Comparison of ENCODE assay signal across 25 cellular contexts in the genomic region with DNA sequence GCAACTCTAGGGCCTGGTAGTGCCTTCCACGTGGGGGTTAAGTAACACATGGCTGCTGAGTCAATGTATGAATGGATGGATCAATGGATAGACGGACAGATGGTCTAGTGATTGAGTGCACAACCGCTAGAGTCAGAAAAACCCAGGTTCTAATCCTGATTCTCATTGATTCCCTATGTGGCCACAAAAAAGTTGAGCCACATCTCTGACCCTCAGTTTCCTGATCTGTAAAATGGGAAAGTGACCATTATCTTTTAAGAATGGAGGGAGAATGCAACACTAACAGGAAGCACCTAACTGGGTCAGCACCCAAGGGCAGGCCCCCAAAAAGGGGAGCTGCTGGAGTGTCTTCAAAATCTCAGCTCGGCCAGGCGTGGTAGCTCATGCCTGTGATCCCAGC. TPM values are rescaled to one million over a fixed set of nuclear protein-coding genes. Genes with fewer than 3 reads are reported as not detected.
DNase-seq lines count a peak whose midpoint lies in the region; ATAC-seq lines count a peak whose summit lies in the region.
"Had no signal": no experiment of that assay in that cellular context is flagged by ENCODE, and none has a peak within 500 bp of the region (broad histone marks: within the 10 kb centered on the region; RNA-seq: fewer than 3 reads in every experiment).

No MANE protein-coding gene starts in this region.

- H3K27ac Mint-ChIP-seq in T-helper 2 cell treated with Interferon-gamma antibody and Interleukin-4, amounts not matched to agents 5 μg/mL and 100 μg/mL, for 36 hours = peak overlapping the region; percentile 26
- H3K27ac Mint-ChIP-seq in CD4-positive, CD25-positive, alpha-beta regulatory T cell = peak overlapping the region in 1 of 3 donors; percentile 97
- H3K27ac Mint-ChIP-seq in activated T-helper 2 cell treated with anti-CD3 and anti-CD28 coated beads, Interferon-gamma antibody, Interleukin-2, Interleukin-4, amounts not matched to agents 10 μg/mL and 5 μg/mL and 100 μg/mL, durations not matched to agents 14 hours and 24 hours and 36 hours = no peak overlapping the region
- no peak overlapping the region for H3K27ac Mint-ChIP-seq in natural killer cell treated with Interleukin-12 subunit alpha and Interleukin-12 subunit beta and Interleukin-15 and Interleukin-18, amount 100 ng/mL, for 72 hours
- peak overlapping the region in 1 of 6 donors; percentile 45 for H3K27ac Mint-ChIP-seq in immature natural killer cell
- H3K27ac Mint-ChIP-seq: WTC11 had no signal

- H3K27ac ChIP-seq in CD4-positive, CD25-positive, alpha-beta regulatory T cell (ENCODE audit: insufficient read depth, low read length, poor library complexity, severe bottlenecking) = no peak overlapping the region
- H3K27ac ChIP-seq: left ventricle myocardium inferior, SJCRH30, upper lobe of left lung had no signal

- H3K36me3 ChIP-seq in CD4-positive, CD25-positive, alpha-beta regulatory T cell (ENCODE audit: control insufficient read depth, insufficient read depth, low read length) = peaks cover 61% of the 10 kb centered on the region

- no peaks in the 10 kb centered on the region for H3K9me3 ChIP-seq in CD4-positive, CD25-positive, alpha-beta regulatory T cell (ENCODE audit: control insufficient read depth in 2 of 2, low read length in 2 of 2)
- H3K9me3 ChIP-seq: left ventricle myocardium inferior, SJCRH30, upper lobe of left lung had no signal

- DNase-seq in T-helper 2 cell treated with Interferon-gamma antibody and Interleukin-4, amounts not matched to agents 5 μg/mL and 100 μg/mL, for 36 hours (ENCODE audit: low spot score) = no peak
- DNase-seq in T-helper 2 cell (no peak), NCI-H2171 treated with DMSO at 0.1 percent for 48 hours (lab: John Stamatoyannopoulos, UW) (no peak), immature natural killer cell (no peak)
- DNase-seq in CD4-positive, CD25-positive, alpha-beta regulatory T cell = no peak
- DNase-seq in activated T-helper 2 cell treated with anti-CD3 and anti-CD28 coated beads, Interferon-gamma antibody, Interleukin-2, Interleukin-4, amounts not matched to agents 10 μg/mL and 5 μg/mL and 100 μg/mL, durations not matched to agents 14 hours and 24 hours and 36 hours (ENCODE audit: low spot score) = no peak
- DNase-seq in natural killer cell treated with Interleukin-12 subunit alpha and Interleukin-12 subunit beta and Interleukin-15 and Interleukin-18, amount 100 ng/mL, for 72 hours (ENCODE audit: low spot score) = no peak
- DNase-seq: 8988T; activated CD4-positive, alpha-beta T cell treated with anti-CD3 and anti-CD28 coated beads, Interleukin-2, amount 50 U/mL, for 48 hours; CD4-positive, alpha-beta memory T cell; central memory CD4-positive, alpha-beta T cell; cortex of kidney; effector memory CD8-positive, alpha-beta T cell; GOT3; left ventricle myocardium inferior; NCI-H1048; NCI-H446 treated with DMSO at 0.1 percent for 48 hours; RPMI8226; SJCRH30; stimulated activated CD4-positive, alpha-beta T cell treated with anti-CD3 and anti-CD28 coated beads, Interleukin-15, amount 100 ng/mL, for 24 hours; substantia nigra; upper lobe of left lung had no signal

- no peak overlapping the region for H3K4me3 ChIP-seq in CD4-positive, CD25-positive, alpha-beta regulatory T cell (ENCODE audit: low read depth, low read length)
- H3K4me3 ChIP-seq: left ventricle myocardium inferior, SJCRH30, upper lobe of left lung had no signal

- H3K27me3 Mint-ChIP-seq in T-helper 2 cell treated with Interferon-gamma antibody and Interleukin-4, amounts not matched to agents 5 μg/mL and 100 μg/mL, for 36 hours (ENCODE audit: low read depth) = peaks cover 5% of the 10 kb centered on the region
- peaks cover 6% of the 10 kb centered on the region for H3K27me3 Mint-ChIP-seq in CD4-positive, CD25-positive, alpha-beta regulatory T cell
- H3K27me3 Mint-ChIP-seq in activated T-helper 2 cell treated with anti-CD3 and anti-CD28 coated beads, Interferon-gamma antibody, Interleukin-2, Interleukin-4, amounts not matched to agents 10 μg/mL and 5 μg/mL and 100 μg/mL, durations not matched to agents 14 hours and 24 hours and 36 hours (ENCODE audit: low read depth) = no peaks in the 10 kb centered on the region
- H3K27me3 Mint-ChIP-seq in natural killer cell treated with Interleukin-12 subunit alpha and Interleukin-12 subunit beta and Interleukin-15 and Interleukin-18, amount 100 ng/mL, for 72 hours = no peaks in the 10 kb centered on the region
- peaks cover 2 to 12% (median 4%) of the 10 kb centered on the region in 3 donors for H3K27me3 Mint-ChIP-seq in immature natural killer cell (ENCODE audit: low read depth in 3 of 3)
- H3K27me3 Mint-ChIP-seq: CD4-positive, alpha-beta memory T cell; effector memory CD8-positive, alpha-beta T cell had no signal

- no peak for ATAC-seq in CD4-positive, CD25-positive, alpha-beta regulatory T cell (ENCODE audit: low read depth in 2 of 2)
- ATAC-seq in natural killer cell treated with Interleukin-12 subunit alpha and Interleukin-12 subunit beta and Interleukin-15 and Interleukin-18, amount 100 ng/mL, for 72 hours = no peak
- no peak for ATAC-seq in HG03025 (IDR thresholded peaks at IDR 0.05; ENCODE audit: low FRiP score, unreplicated experiment)
- ATAC-seq: effector memory CD8-positive, alpha-beta T cell; stimulated activated effector memory CD8-positive, alpha-beta T cell treated with anti-CD3 and anti-CD28 coated beads, Interleukin-12 subunit alpha, Interleukin-12 subunit beta, amount 100 ng/mL, for 72 hours; WTC11 had no signal

- intact Hi-C loops in activated T-helper 2 cell treated with anti-CD3 and anti-CD28 coated beads, Interferon-gamma antibody, Interleukin-2, Interleukin-4, amounts not matched to agents 10 μg/mL and 5 μg/mL and 100 μg/mL, durations not matched to agents 14 hours and 24 hours and 36 hours (cut with micrococcal nuclease) = no loop called here

- no peaks in the 10 kb centered on the region for H3K27me3 ChIP-seq in CD4-positive, CD25-positive, alpha-beta regulatory T cell (ENCODE audit: control insufficient read depth, insufficient read depth, low read length)
- H3K27me3 ChIP-seq: SJCRH30, upper lobe of left lung had no signal

- H3K9me3 Mint-ChIP-seq in T-helper 2 cell treated with Interferon-gamma antibody and Interleukin-4, amounts not matched to agents 5 μg/mL and 100 μg/mL, for 36 hours = no peaks in the 10 kb centered on the region
- H3K9me3 Mint-ChIP-seq in CD4-positive, CD25-positive, alpha-beta regulatory T cell = no peaks in the 10 kb centered on the region
- H3K9me3 Mint-ChIP-seq in activated T-helper 2 cell treated with anti-CD3 and anti-CD28 coated beads, Interferon-gamma antibody, Interleukin-2, Interleukin-4, amounts not matched to agents 10 μg/mL and 5 μg/mL and 100 μg/mL, durations not matched to agents 14 hours and 24 hours and 36 hours = no peaks in the 10 kb centered on the region
- no peaks in the 10 kb centered on the region for H3K9me3 Mint-ChIP-seq in natural killer cell treated with Interleukin-12 subunit alpha and Interleukin-12 subunit beta and Interleukin-15 and Interleukin-18, amount 100 ng/mL, for 72 hours
- no peaks in the 10 kb centered on the region for H3K9me3 Mint-ChIP-seq in immature natural killer cell
- H3K9me3 Mint-ChIP-seq: CD4-positive, alpha-beta memory T cell; effector memory CD8-positive, alpha-beta T cell; stimulated activated effector memory CD8-positive, alpha-beta T cell treated with anti-CD3 and anti-CD28 coated beads, Interleukin-12 subunit alpha, Interleukin-12 subunit beta, amount 100 ng/mL, for 72 hours had no signal

- peaks cover 17% of the 10 kb centered on the region for H3K4me1 Mint-ChIP-seq in T-helper 2 cell treated with Interferon-gamma antibody and Interleukin-4, amounts not matched to agents 5 μg/mL and 100 μg/mL, for 36 hours (ENCODE audit: low read depth)
- H3K4me1 Mint-ChIP-seq in CD4-positive, CD25-positive, alpha-beta regulatory T cell = peaks cover 16 to 66% (median 30%) of the 10 kb centered on the region in 4 donors
- H3K4me1 Mint-ChIP-seq in activated T-helper 2 cell treated with anti-CD3 and anti-CD28 coated beads, Interferon-gamma antibody, Interleukin-2, Interleukin-4, amounts not matched to agents 10 μg/mL and 5 μg/mL and 100 μg/mL, durations not matched to agents 14 hours and 24 hours and 36 hours (ENCODE audit: low read depth) = peaks cover 23% of the 10 kb centered on the region
- H3K4me1 Mint-ChIP-seq in natural killer cell treated with Interleukin-12 subunit alpha and Interleukin-12 subunit beta and Interleukin-15 and Interleukin-18, amount 100 ng/mL, for 72 hours (ENCODE audit: low read depth in 2 of 2) = peaks cover 18 to 38% of the 10 kb centered on the region in 2 donors
- H3K4me1 Mint-ChIP-seq in immature natural killer cell = peaks cover 54 to 72% of the 10 kb centered on the region in 2 donors

- peaks cover 42% of the 10 kb centered on the region for H3K4me1 ChIP-seq in CD4-positive, CD25-positive, alpha-beta regulatory T cell (ENCODE audit: control insufficient read depth, insufficient read depth, low read length, poor library complexity, severe bottlenecking)

- peaks cover 44% of the 10 kb centered on the region for H3K36me3 Mint-ChIP-seq in T-helper 2 cell treated with Interferon-gamma antibody and Interleukin-4, amounts not matched to agents 5 μg/mL and 100 μg/mL, for 36 hours (ENCODE audit: low read depth)
- H3K36me3 Mint-ChIP-seq in CD4-positive, CD25-positive, alpha-beta regulatory T cell = peaks cover 16% of the 10 kb centered on the region
- peaks cover 58% of the 10 kb centered on the region for H3K36me3 Mint-ChIP-seq in activated T-helper 2 cell treated with anti-CD3 and anti-CD28 coated beads, Interferon-gamma antibody, Interleukin-2, Interleukin-4, amounts not matched to agents 10 μg/mL and 5 μg/mL and 100 μg/mL, durations not matched to agents 14 hours and 24 hours and 36 hours (ENCODE audit: low read depth)
- H3K36me3 Mint-ChIP-seq in natural killer cell treated with Interleukin-12 subunit alpha and Interleukin-12 subunit beta and Interleukin-15 and Interleukin-18, amount 100 ng/mL, for 72 hours = peaks cover 15% of the 10 kb centered on the region
- H3K36me3 Mint-ChIP-seq in immature natural killer cell = peaks cover 9 to 28% (median 17%) of the 10 kb centered on the region in 3 donors

- peak overlapping the region; percentile 36 for H3K4me3 Mint-ChIP-seq in T-helper 2 cell treated with Interferon-gamma antibody and Interleukin-4, amounts not matched to agents 5 μg/mL and 100 μg/mL, for 36 hours
- H3K4me3 Mint-ChIP-seq in CD4-positive, CD25-positive, alpha-beta regulatory T cell = peak overlapping the region in 3 of 4 donors; percentile 43 to 70 (median 69)
- peak overlapping the region; percentile 10 for H3K4me3 Mint-ChIP-seq in activated T-helper 2 cell treated with anti-CD3 and anti-CD28 coated beads, Interferon-gamma antibody, Interleukin-2, Interleukin-4, amounts not matched to agents 10 μg/mL and 5 μg/mL and 100 μg/mL, durations not matched to agents 14 hours and 24 hours and 36 hours (ENCODE audit: low read depth)
- H3K4me3 Mint-ChIP-seq in natural killer cell treated with Interleukin-12 subunit alpha and Interleukin-12 subunit beta and Interleukin-15 and Interleukin-18, amount 100 ng/mL, for 72 hours = peak overlapping the region; percentile 17
- peak overlapping the region in 2 of 5 donors; percentile 15 to 47 for H3K4me3 Mint-ChIP-seq in immature natural killer cell

RNA-seq across cellular contexts. Expression of a gene that starts 2.6 kb away (rescaled TPM):
- total RNA-seq in CD4-positive, CD25-positive, alpha-beta regulatory T cell = 71.0 TPM
- polyA plus RNA-seq in CD4-positive, CD25-positive, alpha-beta regulatory T cell = 10 to 100 TPM; 61.5 to 73.1 (median 65.6) TPM
- total RNA-seq in activated T-helper 2 cell treated with anti-CD3 and anti-CD28 coated beads, Interferon-gamma antibody, Interleukin-2, Interleukin-4, amounts not matched to agents 10 μg/mL and 5 μg/mL and 100 μg/mL, durations not matched to agents 14 hours and 24 hours and 36 hours = 60.3 and 60.9 TPM in 2 replicates
- total RNA-seq in natural killer cell treated with Interleukin-12 subunit alpha and Interleukin-12 subunit beta and Interleukin-15 and Interleukin-18, amount 100 ng/mL, for 72 hours = 10 to 100 TPM; 53.8 to 75.5 TPM
- polyA plus RNA-seq in immature natural killer cell = 10 to 100 TPM; 66.3 to 82.2 (median 67.7) TPM

RNA-seq across cellular contexts. Expression of a gene that starts 3.6 kb away (rescaled TPM):
- total RNA-seq in CD4-positive, CD25-positive, alpha-beta regulatory T cell = 1.0 TPM
- 1 to 10 TPM; 2.7 to 5.7 (median 3.8) TPM for polyA plus RNA-seq in CD4-positive, CD25-positive, alpha-beta regulatory T cell
- total RNA-seq in activated T-helper 2 cell treated with anti-CD3 and anti-CD28 coated beads, Interferon-gamma antibody, Interleukin-2, Interleukin-4, amounts not matched to agents 10 μg/mL and 5 μg/mL and 100 μg/mL, durations not matched to agents 14 hours and 24 hours and 36 hours = 0.64 and 0.96 TPM in 2 replicates
- total RNA-seq in natural killer cell treated with Interleukin-12 subunit alpha and Interleukin-12 subunit beta and Interleukin-15 and Interleukin-18, amount 100 ng/mL, for 72 hours = under 1 TPM in 1 of 2 donors, not detected in 1; 0.31 TPM
- 1 to 10 TPM in 2 of 3 donors, under 1 TPM in 1; 0.78 to 3.2 (median 1.5) TPM for polyA plus RNA-seq in immature natural killer cell

RNA-seq across cellular contexts. Expression of a gene that starts 29.4 kb away (rescaled TPM):
- total RNA-seq in CD4-positive, CD25-positive, alpha-beta regulatory T cell = 62.5 TPM
- polyA plus RNA-seq in CD4-positive, CD25-positive, alpha-beta regulatory T cell = 1 to 10 TPM; 2.9 to 4.6 (median 3.9) TPM
- 13.4 and 15.8 TPM in 2 replicates for total RNA-seq in activated T-helper 2 cell treated with anti-CD3 and anti-CD28 coated beads, Interferon-gamma antibody, Interleukin-2, Interleukin-4, amounts not matched to agents 10 μg/mL and 5 μg/mL and 100 μg/mL, durations not matched to agents 14 hours and 24 hours and 36 hours
- total RNA-seq in natural killer cell treated with Interleukin-12 subunit alpha and Interleukin-12 subunit beta and Interleukin-15 and Interleukin-18, amount 100 ng/mL, for 72 hours = 10 to 100 TPM; 15.5 to 28.1 TPM
- polyA plus RNA-seq in immature natural killer cell = 1 to 10 TPM; 1.2 to 5.3 (median 2.0) TPM
